8 cellular contexts compared by ENCODE assay signal in genomic region chr7:74401137-74401859, GRCh38. TPM values are rescaled to one million over a fixed set of nuclear protein-coding genes. Genes with fewer than 3 reads are reported as not detected.
DNase-seq lines count a peak whose midpoint lies in the region; ATAC-seq and TF ChIP-seq lines count a peak whose summit lies in the region.

No MANE protein-coding gene starts in this region.

- TF ChIP-seq CTCF in endodermal cell (conservative IDR thresholded peaks at IDR 0.05), result peak; percentile 96

- H3K9me3 ChIP-seq in endodermal cell (ENCODE audit: control insufficient read depth, low read length), result no peaks in the 10 kb centered on the region

- peaks cover 52% of the 10 kb centered on the region for H3K36me3 ChIP-seq in endodermal cell (ENCODE audit: control insufficient read depth, insufficient read depth, low read length)

- no peaks in the 10 kb centered on the region for H3K9me3 Mint-ChIP-seq in endodermal cell

- no peak overlapping the region for H3K4me3 Mint-ChIP-seq in endodermal cell

- H3K4me1 Mint-ChIP-seq in endodermal cell, result no peaks in the 10 kb centered on the region

- peaks cover 51% of the 10 kb centered on the region for H3K36me3 Mint-ChIP-seq in endodermal cell (ENCODE audit: low read depth)

- WGBS in endodermal cell (ENCODE audit: insufficient coverage in 1 of 2, insufficient read length in 1 of 2), 2 experiments, result 46 to 53% methylated on average over 11 to 14 of the region's 14 CpGs

- no peaks in the 10 kb centered on the region for H3K4me1 ChIP-seq in endodermal cell (ENCODE audit: control insufficient read depth, insufficient read depth, low read length)

- no peaks in the 10 kb centered on the region for H3K27me3 ChIP-seq in endodermal cell (ENCODE audit: control insufficient read depth, insufficient read depth, low read length, poor library complexity, severe bottlenecking)

- H3K27me3 Mint-ChIP-seq in endodermal cell (ENCODE audit: insufficient read depth), result no peaks in the 10 kb centered on the region

- no peak overlapping the region for H3K4me3 ChIP-seq in endodermal cell (ENCODE audit: low read length)

- DNase-seq in AG20443 (ENCODE audit: low spot score), result peak; percentile 82
- peak; percentile 15 for DNase-seq in NCI-H748 treated with DMSO at 0.1 percent for 48 hours (lab: John Stamatoyannopoulos, UW)
- DNase-seq in activated CD8-positive, alpha-beta memory T cell treated with anti-CD3 and anti-CD28 coated beads for 24 hours, result peak; percentile 91
- peak; percentile 95 for DNase-seq in endodermal cell
- peak; percentile 81 for DNase-seq in myocyte (ENCODE audit: low read depth)
- peak; percentile 62 for DNase-seq in stimulated activated CD8-positive, alpha-beta memory T cell treated with anti-CD3 and anti-CD28 coated beads, Interleukin-7, amount 100 ng/mL, for 24 hours (ENCODE audit: low read depth)

- ATAC-seq in GM19395 (IDR thresholded peaks at IDR 0.05; ENCODE audit: unreplicated experiment) (peak; percentile 57), HG02840 (IDR thresholded peaks at IDR 0.05; ENCODE audit: low FRiP score, unreplicated experiment) (no peak)

- no peak overlapping the region for H3K9ac ChIP-seq in endodermal cell (ENCODE audit: extremely low read depth, low read length, poor library complexity, severe bottlenecking)

- H3K27ac ChIP-seq in endodermal cell (ENCODE audit: low read depth, low read length), result no peak overlapping the region

- H3K27ac Mint-ChIP-seq in endodermal cell, result peak overlapping the region; percentile 55

RNA-seq across cellular contexts. Expression of gene GTF2IRD1, which starts 52.4 kb away (rescaled TPM):
- 10 to 100 TPM; 54.8 to 84.4 TPM for total RNA-seq in endodermal cell
- 54.6 TPM for polyA plus RNA-seq in endodermal cell (2013, experiment 1 of 2)
- 54.2 TPM for polyA plus RNA-seq in endodermal cell (2013, experiment 2 of 2)
- 21.0 and 29.2 TPM in 2 replicates for total RNA-seq in myocyte
- 47.8 TPM for polyA plus RNA-seq in myocyte (2012)

Comparison
In these comparisons a context has a peak if more than half of its experiments do, and no peak if none do; other contexts are left out.
1. DNase-seq: peak in every context shown above with its lines; median percentile 95 in endodermal cell; 91 in activated CD8-positive, alpha-beta memory T cell treated with anti-CD3 and anti-CD28 coated beads for 24 hours; 82 in AG20443; 81 in myocyte; 62 in stimulated activated CD8-positive, alpha-beta memory T cell treated with anti-CD3 and anti-CD28 coated beads, Interleukin-7, amount 100 ng/mL, for 24 hours; 15 in NCI-H748 treated with DMSO at 0.1 percent for 48 hours.